17 cellular contexts compared by ENCODE assay signal in genomic region chr12:89992668-89993401, GRCh38.
DNase-seq lines count a peak whose midpoint lies in the region; TF ChIP-seq lines count a peak whose summit lies in the region.
"Had no signal": no experiment of that assay in that cellular context is flagged by ENCODE, and none has a peak within 500 bp of the region (broad histone marks: within the 10 kb centered on the region; RNA-seq: fewer than 3 reads in every experiment).

No MANE protein-coding gene starts in this region.

- no peaks in the 10 kb centered on the region for H4K20me1 ChIP-seq in OCI-LY1 (ENCODE audit: insufficient read depth, low read length)

- no peaks in the 10 kb centered on the region for H3K27me3 ChIP-seq in OCI-LY1 (ENCODE audit: insufficient read depth, low read length)
- no peaks in the 10 kb centered on the region for H3K27me3 ChIP-seq in transverse colon
- H3K27me3 ChIP-seq: Peyer's patch had no signal

- no peaks in the 10 kb centered on the region for H3K9me3 Mint-ChIP-seq in nephron progenitor cell
- H3K9me3 Mint-ChIP-seq: CD8-positive, alpha-beta T cell had no signal

- H3K36me3 ChIP-seq in OCI-LY1 (ENCODE audit: insufficient read depth, low read length), result no peaks in the 10 kb centered on the region
- no peaks in the 10 kb centered on the region for H3K36me3 ChIP-seq in transverse colon
- H3K36me3 ChIP-seq: Peyer's patch had no signal

- H3K36me3 Mint-ChIP-seq in nephron progenitor cell (ENCODE audit: low read depth), result no peaks in the 10 kb centered on the region
- H3K36me3 Mint-ChIP-seq: CD8-positive, alpha-beta T cell had no signal

- no peaks in the 10 kb centered on the region for H3K79me2 ChIP-seq in OCI-LY1 (ENCODE audit: insufficient read depth, low read length)

- H3K9ac ChIP-seq in OCI-LY1 (ENCODE audit: low read length), result no peak overlapping the region

- H3K4me3 ChIP-seq in OCI-LY1 (ENCODE audit: low read depth, low read length, poor library complexity, severe bottlenecking), result no peak overlapping the region
- H3K4me3 ChIP-seq in fibroblast of villous mesenchyme (ENCODE audit: low read depth, low read length), result no peak overlapping the region
- H3K4me3 ChIP-seq in transverse colon, result no peak overlapping the region
- H3K4me3 ChIP-seq: Peyer's patch had no signal

- TF ChIP-seq POLR2A in transverse colon (IDR thresholded peaks at IDR 0.05), result no peak

- TF ChIP-seq EP300 in transverse colon (IDR thresholded peaks at IDR 0.05; ENCODE audit: low read depth), result no peak

- DNase-seq in DMS53 (lab: John Stamatoyannopoulos, UW) (peak; percentile 23), DMS53 treated with DMSO at 0.1 percent for 48 hours (lab: John Stamatoyannopoulos, UW; ENCODE audit: unreplicated experiment) (no peak), fibroblast of villous mesenchyme (ENCODE audit: low read depth) (peak; percentile 17), transverse colon (no peak), nephron progenitor cell (no peak), SW480 (ENCODE audit: low spot score) (no peak), NCI-H1930 (lab: John Stamatoyannopoulos, UW) (no peak)
- DNase-seq: CD8-positive, alpha-beta T cell; EL; KG1; NCI-H1105; NCI-H1694 treated with DMSO at 0.1 percent for 48 hours; NCI-H774; Peyer's patch; SHP77 treated with DMSO at 0.1 percent for 48 hours had no signal

- peak overlapping the region; percentile 31; the same call in 1 of the 2 replicates for H2AFZ ChIP-seq in OCI-LY1 (ENCODE audit: low read length)

- no peaks in the 10 kb centered on the region for H3K9me3 ChIP-seq in OCI-LY1 (ENCODE audit: low read length)
- no peaks in the 10 kb centered on the region for H3K9me3 ChIP-seq in transverse colon
- H3K9me3 ChIP-seq: Peyer's patch had no signal

- H3K4me1 Mint-ChIP-seq in nephron progenitor cell, result peaks cover 15% of the 10 kb centered on the region

- H3K9me2 ChIP-seq in OCI-LY1 (ENCODE audit: low read depth, low read length), result no peaks in the 10 kb centered on the region

- H3K4me2 ChIP-seq in OCI-LY1 (ENCODE audit: low read length), result no peak overlapping the region

- TF ChIP-seq CTCF in OCI-LY1 (IDR thresholded peaks at IDR 0.05; ENCODE audit: low read length), result no peak
- no peak for TF ChIP-seq CTCF in fibroblast of villous mesenchyme (IDR thresholded peaks at IDR 0.05; ENCODE audit: insufficient read depth, low read depth, low read length)
- TF ChIP-seq CTCF in transverse colon (IDR thresholded peaks at IDR 0.05), result no peak
- TF ChIP-seq CTCF in nephron progenitor cell (IDR thresholded peaks at IDR 0.05), result no peak

- H3K27ac Mint-ChIP-seq in nephron progenitor cell, result no peak overlapping the region
- H3K27ac Mint-ChIP-seq: CD8-positive, alpha-beta T cell had no signal

- WGBS in transverse colon (ENCODE audit: low coverage in 1 of 2), 2 donors, result 73 to 75% methylated on average over 2 of the region's 2 CpGs

- H3K27me3 Mint-ChIP-seq in nephron progenitor cell (ENCODE audit: low read depth, poor library complexity), result peaks cover 3% of the 10 kb centered on the region

- peaks cover 17% of the 10 kb centered on the region for H3K4me1 ChIP-seq in OCI-LY1 (ENCODE audit: insufficient read depth, low read length, severe bottlenecking)
- peaks cover 0 to 6% (median 0%) of the 10 kb centered on the region in 4 donors for H3K4me1 ChIP-seq in transverse colon
- H3K4me1 ChIP-seq: Peyer's patch had no signal

- intact Hi-C loops in transverse colon (cut with DNase I; ENCODE audit: low total_unique reads), result no loop called here

- H3F3A ChIP-seq in OCI-LY1 (ENCODE audit: insufficient read depth, low read length), result no peaks in the 10 kb centered on the region

- H3K27ac ChIP-seq in OCI-LY1 (ENCODE audit: low read depth, low read length, poor library complexity, severe bottlenecking) (no peak overlapping the region), transverse colon (no peak overlapping the region)
- H3K27ac ChIP-seq: 22Rv1, Peyer's patch had no signal

- no peak overlapping the region for H3K4me3 Mint-ChIP-seq in nephron progenitor cell
- H3K4me3 Mint-ChIP-seq: CD8-positive, alpha-beta T cell had no signal

- in situ Hi-C loops in transverse colon (cut with MboI; ENCODE audit: low pct_ligation_motif_present in 1 of 4, low pct_unique_long_range_greater_than_20kb in 1 of 4, low sequenced_read_pairs in 3 of 4), result loop anchor here in 1 of 4 donors (25.0 kb wide), 1 partner anchor 431 kb away; no protein-coding TSS in a partner anchor

Comparison
In these comparisons a context has a peak if more than half of its experiments do, and no peak if none do; other contexts are left out.
1. DNase-seq: peak in DMS53 (single experiment) and fibroblast of villous mesenchyme (single experiment); none in DMS53 treated with DMSO at 0.1 percent for 48 hours (single experiment), transverse colon (single experiment), nephron progenitor cell (single experiment), SW480 (single experiment) and NCI-H1930 (0 of 2).